8 cellular contexts compared by ENCODE assay signal in genomic region chr2:25951071-25951547, GRCh38. TPM values are rescaled to one million over a fixed set of nuclear protein-coding genes. Genes with fewer than 3 reads are reported as not detected.
DNase-seq lines count a peak whose midpoint lies in the region; ATAC-seq and TF ChIP-seq lines count a peak whose summit lies in the region.

No MANE protein-coding gene starts in this region.

- H3K4me3 ChIP-seq in left lung, result no peak overlapping the region

- peak; percentile 90 to 95 for TF ChIP-seq CTCF in left lung (IDR thresholded peaks at IDR 0.05)

- no peaks in the 10 kb centered on the region for H3K27me3 ChIP-seq in left lung

- peak; percentile 62 for DNase-seq in DMS79 treated with DMSO at 0.1 percent for 48 hours (lab: John Stamatoyannopoulos, UW)
- DNase-seq in NCI-H526 (lab: John Stamatoyannopoulos, UW), result peak; percentile 78 to 89
- peak; percentile 72 for DNase-seq in activated CD4-positive, alpha-beta T cell treated with anti-CD3 and anti-CD28 coated beads, Interleukin-2, amount 10 ng/mL, durations not matched to agents 7 days and 5 days
- peak; percentile 82 to 92 for DNase-seq in left lung
- peak; percentile 74 for DNase-seq in stimulated activated CD4-positive, alpha-beta T cell treated with anti-CD3 and anti-CD28 coated beads, Interleukin-4, amount 100 ng/mL, for 24 hours

- no peaks in the 10 kb centered on the region for H3K9me3 Mint-ChIP-seq in activated CD4-positive, alpha-beta T cell treated with anti-CD3 and anti-CD28 coated beads, Interleukin-2, amount 10 ng/mL, durations not matched to agents 7 days and 5 days

- no peak overlapping the region for H3K27ac Mint-ChIP-seq in activated CD4-positive, alpha-beta T cell treated with anti-CD3 and anti-CD28 coated beads, Interleukin-2, amount 10 ng/mL, durations not matched to agents 7 days and 5 days

- ATAC-seq in HG03342 (IDR thresholded peaks at IDR 0.05; ENCODE audit: unreplicated experiment), result peak; percentile 58
- peak; percentile 100 for ATAC-seq in left lung
- no peak for ATAC-seq in HG03378 (IDR thresholded peaks at IDR 0.05; ENCODE audit: unreplicated experiment)

- no peaks in the 10 kb centered on the region for H3K36me3 Mint-ChIP-seq in activated CD4-positive, alpha-beta T cell treated with anti-CD3 and anti-CD28 coated beads, Interleukin-2, amount 10 ng/mL, durations not matched to agents 7 days and 5 days (ENCODE audit: low read depth)

- peaks cover 0 to 6% of the 10 kb centered on the region in 2 donors for H3K4me1 ChIP-seq in left lung

- CTCF ChIA-PET in activated CD4-positive, alpha-beta T cell treated with anti-CD3 and anti-CD28 coated beads, Interleukin-2, amount 10 ng/mL, durations not matched to agents 7 days and 5 days (lab: Charles Lee), result interaction anchor here (0.6 to 2.2 kb wide), 16 partner anchors 13 to 627 kb away, joined by 3 to 8 read pairs (median 4); no protein-coding TSS in a partner anchor

- H3K27me3 Mint-ChIP-seq in activated CD4-positive, alpha-beta T cell treated with anti-CD3 and anti-CD28 coated beads, Interleukin-2, amount 10 ng/mL, durations not matched to agents 7 days and 5 days, result no peaks in the 10 kb centered on the region

- H3K4me3 Mint-ChIP-seq in activated CD4-positive, alpha-beta T cell treated with anti-CD3 and anti-CD28 coated beads, Interleukin-2, amount 10 ng/mL, durations not matched to agents 7 days and 5 days, result no peak overlapping the region

- H3K27ac ChIP-seq in cingulate gyrus (ENCODE audit: low read depth, low read length) (peak overlapping the region; percentile 48), left lung (no peak overlapping the region)

- POLR2A ChIA-PET in activated CD4-positive, alpha-beta T cell treated with anti-CD3 and anti-CD28 coated beads, Interleukin-2, amount 10 ng/mL, durations not matched to agents 7 days and 5 days (lab: Charles Lee), result interaction anchor here (0.7 kb wide), 1 partner anchor 100 kb away, joined by 4 read pairs; no protein-coding TSS in a partner anchor

- H3K4me1 Mint-ChIP-seq in activated CD4-positive, alpha-beta T cell treated with anti-CD3 and anti-CD28 coated beads, Interleukin-2, amount 10 ng/mL, durations not matched to agents 7 days and 5 days, result peaks cover 3% of the 10 kb centered on the region

- no peaks in the 10 kb centered on the region for H3K9me3 ChIP-seq in left lung

- H3K36me3 ChIP-seq in left lung, result no peaks in the 10 kb centered on the region

- intact Hi-C loops in left lung (cut with DNase I), result loop anchor here in 1 of 2 donors (10.0 kb wide), 1 partner anchor 194 kb away; no protein-coding TSS in a partner anchor

RNA-seq across cellular contexts. Expression of gene KIF3C, which starts 31.2 kb away (rescaled TPM):
- 1 to 10 TPM; 7.0 to 7.5 TPM for total RNA-seq in activated CD4-positive, alpha-beta T cell treated with anti-CD3 and anti-CD28 coated beads, Interleukin-2, amount 10 ng/mL, durations not matched to agents 7 days and 5 days
- total RNA-seq in left lung, result 10 to 100 TPM in 1 of 2 donors, 1 to 10 TPM in 1; 5.4 to 10.3 TPM
